Comparison of ENCODE assay signal across 16 cellular contexts in genomic region chr3:140319801-140320200, GRCh38.
"Had no signal": no experiment of that assay in that cellular context is flagged by ENCODE, and none has a peak within 500 bp of the region (broad histone marks: within the 10 kb centered on the region; RNA-seq: fewer than 3 reads in every experiment).

No MANE protein-coding gene starts in this region.

- DNase-seq: activated CD4-positive, alpha-beta memory T cell treated with anti-CD3 and anti-CD28 coated beads, Interleukin-2, amount 10 ng/mL, durations not matched to agents 7 days and 5 days; activated CD4-positive, alpha-beta T cell treated with anti-CD3 and anti-CD28 coated beads for 36 hours; activated CD8-positive, alpha-beta memory T cell treated with anti-CD3 and anti-CD28 coated beads, Interleukin-2, amount 50 U/mL, for 4 hours; activated naive CD4-positive, alpha-beta T cell; dorsolateral prefrontal cortex; glutamatergic neuron; immature natural killer cell; lower lobe of right lung; naive B cell; pancreas; stimulated activated CD4-positive, alpha-beta T cell treated with anti-CD3 and anti-CD28 coated beads, Interleukin-15, amount 100 ng/mL, for 24 hours; stimulated activated CD4-positive, alpha-beta T cell treated with anti-CD3 and anti-CD28 coated beads, Interleukin-4, amount 100 ng/mL, for 24 hours; stimulated activated naive CD8-positive, alpha-beta T cell treated with anti-CD3 and anti-CD28 coated beads, Interleukin-15, amount 100 ng/mL, for 72 hours; uterus; WERI-Rb-1 had no signal

- ATAC-seq: activated CD4-positive, alpha-beta T cell treated with anti-CD3 and anti-CD28 coated beads for 36 hours; esophagus mucosa; lower lobe of right lung; pancreas; stimulated activated naive CD8-positive, alpha-beta T cell treated with anti-CD3 and anti-CD28 coated beads, Interleukin-15, amount 100 ng/mL, for 72 hours had no signal
